ENCODE assay signal across 8 cellular contexts in the genomic region with DNA sequence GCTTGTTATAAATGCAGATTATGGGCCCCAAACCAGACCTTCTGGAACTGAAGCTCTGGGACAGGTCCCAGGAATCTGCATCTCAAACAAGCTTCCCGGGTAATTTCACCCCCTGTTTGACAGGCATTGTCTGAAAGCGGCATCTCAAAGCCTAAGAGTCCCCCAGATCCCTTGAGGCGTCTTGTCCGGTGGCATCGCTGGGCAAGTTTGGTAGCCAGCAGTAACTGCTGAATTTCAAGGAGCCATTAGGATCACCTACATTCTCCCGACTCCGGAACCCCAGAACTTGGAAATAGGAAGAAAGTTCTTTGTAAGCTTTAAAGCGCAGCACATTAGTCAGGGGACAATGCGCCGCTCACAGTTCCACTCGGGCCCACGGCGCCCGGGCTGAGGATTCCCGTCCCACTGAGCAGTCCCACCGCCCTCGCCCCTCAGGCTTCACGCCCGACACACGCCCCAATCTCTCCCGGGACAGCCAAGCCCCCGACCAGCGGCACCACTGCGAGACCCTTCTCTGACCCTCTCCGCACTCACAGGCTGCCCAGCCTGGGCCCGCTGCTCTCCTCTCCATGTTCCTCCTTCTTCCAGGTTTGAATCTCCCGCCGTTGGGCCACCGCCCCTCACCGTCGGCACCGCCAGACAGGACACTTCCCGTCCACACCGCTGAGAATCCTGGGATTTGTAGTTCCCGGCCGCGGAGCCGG. TPM values are rescaled to one million over a fixed set of nuclear protein-coding genes. Genes with fewer than 3 reads are reported as not detected.
DNase-seq lines count a peak whose midpoint lies in the region; ATAC-seq, FAIRE-seq and TF ChIP-seq lines count a peak whose summit lies in the region.

A gene with protein sequence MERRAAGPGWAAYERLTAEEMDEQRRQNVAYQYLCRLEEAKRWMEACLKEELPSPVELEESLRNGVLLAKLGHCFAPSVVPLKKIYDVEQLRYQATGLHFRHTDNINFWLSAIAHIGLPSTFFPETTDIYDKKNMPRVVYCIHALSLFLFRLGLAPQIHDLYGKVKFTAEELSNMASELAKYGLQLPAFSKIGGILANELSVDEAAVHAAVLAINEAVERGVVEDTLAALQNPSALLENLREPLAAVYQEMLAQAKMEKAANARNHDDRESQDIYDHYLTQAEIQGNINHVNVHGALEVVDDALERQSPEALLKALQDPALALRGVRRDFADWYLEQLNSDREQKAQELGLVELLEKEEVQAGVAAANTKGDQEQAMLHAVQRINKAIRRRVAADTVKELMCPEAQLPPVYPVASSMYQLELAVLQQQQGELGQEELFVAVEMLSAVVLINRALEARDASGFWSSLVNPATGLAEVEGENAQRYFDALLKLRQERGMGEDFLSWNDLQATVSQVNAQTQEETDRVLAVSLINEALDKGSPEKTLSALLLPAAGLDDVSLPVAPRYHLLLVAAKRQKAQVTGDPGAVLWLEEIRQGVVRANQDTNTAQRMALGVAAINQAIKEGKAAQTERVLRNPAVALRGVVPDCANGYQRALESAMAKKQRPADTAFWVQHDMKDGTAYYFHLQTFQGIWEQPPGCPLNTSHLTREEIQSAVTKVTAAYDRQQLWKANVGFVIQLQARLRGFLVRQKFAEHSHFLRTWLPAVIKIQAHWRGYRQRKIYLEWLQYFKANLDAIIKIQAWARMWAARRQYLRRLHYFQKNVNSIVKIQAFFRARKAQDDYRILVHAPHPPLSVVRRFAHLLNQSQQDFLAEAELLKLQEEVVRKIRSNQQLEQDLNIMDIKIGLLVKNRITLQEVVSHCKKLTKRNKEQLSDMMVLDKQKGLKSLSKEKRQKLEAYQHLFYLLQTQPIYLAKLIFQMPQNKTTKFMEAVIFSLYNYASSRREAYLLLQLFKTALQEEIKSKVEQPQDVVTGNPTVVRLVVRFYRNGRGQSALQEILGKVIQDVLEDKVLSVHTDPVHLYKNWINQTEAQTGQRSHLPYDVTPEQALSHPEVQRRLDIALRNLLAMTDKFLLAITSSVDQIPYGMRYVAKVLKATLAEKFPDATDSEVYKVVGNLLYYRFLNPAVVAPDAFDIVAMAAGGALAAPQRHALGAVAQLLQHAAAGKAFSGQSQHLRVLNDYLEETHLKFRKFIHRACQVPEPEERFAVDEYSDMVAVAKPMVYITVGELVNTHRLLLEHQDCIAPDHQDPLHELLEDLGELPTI (N-terminal part only) (minus strand): TSS at position 607 of the 704 bp plus-strand sequence. CDS start 36 bp downstream, at position 571.

- FAIRE-seq in bronchial epithelial cell (lab: Jason Lieb, UNC), result no peak

- DNase-seq in GM10248 (ENCODE audit: extremely low spot score) (peak; percentile 93), NCI-H2196 treated with DMSO at 0.1 percent for 48 hours (lab: John Stamatoyannopoulos, UW; ENCODE audit: unreplicated experiment) (peak; percentile 66), WERI-Rb-1 (peak; percentile 95), bronchial epithelial cell (ENCODE audit: low read depth) (peak; percentile 72), iPS-NIHi7 (ENCODE audit: extremely low spot score) (peak; percentile 96)

- H3K9me3 ChIP-seq in WERI-Rb-1 (ENCODE audit: severe bottlenecking), result no peaks in the 10 kb centered on the region

- peak; percentile 91 for ATAC-seq in HG02981 (IDR thresholded peaks at IDR 0.05; ENCODE audit: unreplicated experiment)
- ATAC-seq in HG03095 (IDR thresholded peaks at IDR 0.05; ENCODE audit: unreplicated experiment), result no peak

- peak within 1 kb of the TSS; percentile 62 for H3K27ac ChIP-seq in WERI-Rb-1
- H3K27ac ChIP-seq in skin epidermis, result no peak within 1 kb of the TSS

- CTCF ChIA-PET in GM10248 (lab: Yijun Ruan, JAX), result interaction anchor here (0.7 to 1.5 kb wide), 5 partner anchors 17 to 92 kb away, joined by 3 to 4 read pairs (median 3); a partner anchor contains a TSS

- H3K4me3 ChIP-seq in WERI-Rb-1 (ENCODE audit: low read depth, low read length) (peak within 1 kb of the TSS; percentile 69), bronchial epithelial cell (ENCODE audit: low read depth, low read length) (peak within 1 kb of the TSS; percentile 54), skin epidermis (peak within 1 kb of the TSS; percentile 26 to 56 (median 38))

- no peak for TF ChIP-seq CTCF in GM10248 (IDR thresholded peaks at IDR 0.05; ENCODE audit: control extremely low read depth, extremely low read depth, low read depth, missing control alignments)
- 0 out of 2 replicates have a peak, but pooled peaks have one; percentile 7 for TF ChIP-seq CTCF in WERI-Rb-1 (IDR thresholded peaks at IDR 0.05; ENCODE audit: low read depth, low read length)
- TF ChIP-seq CTCF in bronchial epithelial cell (IDR thresholded peaks at IDR 0.05; ENCODE audit: insufficient read depth, low read length, severe bottlenecking), result no peak

- H3K27me3 ChIP-seq in WERI-Rb-1 (ENCODE audit: insufficient read depth, low read depth, severe bottlenecking), result no peaks in the 10 kb centered on the region
- no peaks in the 10 kb centered on the region for H3K27me3 ChIP-seq in bronchial epithelial cell (ENCODE audit: control insufficient read depth, insufficient read depth, low read length)

- POLR2A ChIA-PET in GM10248 (lab: Yijun Ruan, JAX), result no interaction called here

- peaks cover 28% of the 10 kb centered on the region for H3K36me3 ChIP-seq in WERI-Rb-1
- H3K36me3 ChIP-seq in bronchial epithelial cell (ENCODE audit: control insufficient read depth, insufficient read depth, low read length), result no peaks in the 10 kb centered on the region

RNA-seq across cellular contexts. Expression of the gene that starts here (rescaled TPM):
- total RNA-seq in bronchial epithelial cell, result 0.53 and 1.7 TPM in 2 replicates
